In genomic region chr3:48068320-48068719, GRCh38 we compare ENCODE assay signal across 2 cellular contexts.
TF ChIP-seq lines count a peak whose summit lies in the region.

No MANE protein-coding gene starts in this region.

TF ChIP-seq in WTC11, 78 proteins besides CTCF, POLR2A, EP300 and RAD21:
- peak; percentile 77; the same call in 1 of the 2 replicates for TF ChIP-seq ZNF121 (CRISPR knock-in tag; IDR thresholded peaks at IDR 0.05)

TF ChIP-seq in HepG2, 621 proteins besides CTCF, POLR2A, EP300 and RAD21:
- 0 out of 2 replicates have a peak, but pooled peaks have one; percentile 24 for TF ChIP-seq ZNF121 (CRISPR knock-in tag; IDR thresholded peaks at IDR 0.05)
